1 cellular context compared by ENCODE assay signal in the genomic region with DNA sequence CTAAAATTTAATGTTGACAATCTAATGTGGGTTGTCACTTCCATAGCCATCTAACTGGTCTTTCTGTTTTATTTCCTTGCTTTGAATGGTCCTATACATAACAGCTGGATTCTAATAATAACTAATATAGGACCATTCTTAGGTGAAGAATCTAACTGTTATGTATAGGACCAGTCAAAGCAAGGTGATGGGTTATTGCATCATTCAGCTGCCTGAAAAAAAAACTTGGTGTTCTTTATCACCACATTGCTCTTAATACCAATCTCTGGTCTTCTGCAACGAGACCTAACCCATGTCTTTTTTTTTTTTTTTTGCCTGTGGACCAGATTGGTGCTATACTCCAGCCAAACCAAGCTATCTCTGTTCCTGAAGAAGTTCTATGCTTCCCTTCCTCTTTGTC.
TF ChIP-seq lines count a peak whose summit lies in the region.

No MANE protein-coding gene starts in this region.

TF ChIP-seq in IMR-90, 13 proteins besides CTCF, POLR2A, EP300 and RAD21:
- TF ChIP-seq, protein P1, sequence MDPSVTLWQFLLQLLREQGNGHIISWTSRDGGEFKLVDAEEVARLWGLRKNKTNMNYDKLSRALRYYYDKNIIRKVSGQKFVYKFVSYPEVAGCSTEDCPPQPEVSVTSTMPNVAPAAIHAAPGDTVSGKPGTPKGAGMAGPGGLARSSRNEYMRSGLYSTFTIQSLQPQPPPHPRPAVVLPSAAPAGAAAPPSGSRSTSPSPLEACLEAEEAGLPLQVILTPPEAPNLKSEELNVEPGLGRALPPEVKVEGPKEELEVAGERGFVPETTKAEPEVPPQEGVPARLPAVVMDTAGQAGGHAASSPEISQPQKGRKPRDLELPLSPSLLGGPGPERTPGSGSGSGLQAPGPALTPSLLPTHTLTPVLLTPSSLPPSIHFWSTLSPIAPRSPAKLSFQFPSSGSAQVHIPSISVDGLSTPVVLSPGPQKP (IDR thresholded peaks at IDR 0.05; ENCODE audit: borderline replicate concordance, low read depth, low read length) = no peak
- TF ChIP-seq CHD1 (IDR thresholded peaks at IDR 0.05; ENCODE audit: low read depth, low read length) (no peak), CEBPB (IDR thresholded peaks at IDR 0.05; ENCODE audit: low read depth, low read length) (peak; percentile 53; the same call in 1 of the 2 replicates), FOS (IDR thresholded peaks at IDR 0.05; ENCODE audit: low read depth, low read length) (no peak)
